In genomic region chr4:120018786-120019185, GRCh38 we compare ENCODE assay signal across 22 cellular contexts.
"Had no signal": no experiment of that assay in that cellular context is flagged by ENCODE, and none has a peak within 500 bp of the region (broad histone marks: within the 10 kb centered on the region; RNA-seq: fewer than 3 reads in every experiment).

No MANE protein-coding gene starts in this region.

- H3K4me1 Mint-ChIP-seq: naive B cell; stimulated activated naive B cell treated with anti-CD40 and anti-IgM and Interleukin-4, amounts not matched to agents 10 μg/mL and 1 μg/mL and 100 μg/mL, for 72 hours had no signal

- H3K4me2 ChIP-seq: hepatocyte had no signal

- H3K27ac ChIP-seq: dorsolateral prefrontal cortex, epithelial cell of prostate, esophagus muscularis mucosa, hepatocyte, left ventricle myocardium inferior, skin epidermis, stomach had no signal

- H3K9me3 ChIP-seq: esophagus muscularis mucosa, left ventricle myocardium inferior, stomach had no signal

- H3K36me3 Mint-ChIP-seq: naive B cell; stimulated activated naive B cell treated with anti-CD40 and anti-IgM and Interleukin-4, amounts not matched to agents 10 μg/mL and 1 μg/mL and 100 μg/mL, for 72 hours had no signal

- DNase-seq: cortex of kidney; dorsolateral prefrontal cortex; effector memory CD4-positive, alpha-beta T cell; foreskin melanocyte; head of caudate nucleus; kidney; left cardiac atrium; left ventricle myocardium inferior; mesendoderm; naive B cell; posterior cingulate gyrus; stimulated activated CD4-positive, alpha-beta T cell treated with anti-CD3 and anti-CD28 coated beads, Interleukin-2, amount 100 ng/mL, for 24 hours; stimulated activated CD4-positive, alpha-beta T cell treated with anti-CD3 and anti-CD28 coated beads, Interleukin-4, amount 100 ng/mL, for 4 hours; stimulated activated naive B cell treated with anti-CD40 and anti-IgM and Interleukin-4, amounts not matched to agents 10 μg/mL and 1 μg/mL and 100 μg/mL, for 72 hours; stomach; trophoblast cell had no signal

- ATAC-seq: left cardiac atrium; sciatic nerve; stimulated activated naive B cell treated with anti-CD40 and anti-IgM and Interleukin-4, amounts not matched to agents 10 μg/mL and 1 μg/mL and 100 μg/mL, for 72 hours had no signal

- H3K27me3 ChIP-seq: esophagus muscularis mucosa, hepatocyte had no signal

- H2AFZ ChIP-seq: hepatocyte had no signal

- H3K4me3 Mint-ChIP-seq: naive B cell; stimulated activated naive B cell treated with anti-CD40 and anti-IgM and Interleukin-4, amounts not matched to agents 10 μg/mL and 1 μg/mL and 100 μg/mL, for 72 hours had no signal

- H3K36me3 ChIP-seq: esophagus muscularis mucosa, left ventricle myocardium inferior, stomach had no signal

- H3K4me1 ChIP-seq: left ventricle myocardium inferior, stomach had no signal

- H3K79me2 ChIP-seq: hepatocyte had no signal

- H3K4me3 ChIP-seq: dorsolateral prefrontal cortex, esophagus muscularis mucosa, hepatocyte, left ventricle myocardium inferior, lung, skin epidermis, stomach had no signal

- H3K27ac Mint-ChIP-seq: naive B cell; stimulated activated naive B cell treated with anti-CD40 and anti-IgM and Interleukin-4, amounts not matched to agents 10 μg/mL and 1 μg/mL and 100 μg/mL, for 72 hours had no signal
